In the genomic region with DNA sequence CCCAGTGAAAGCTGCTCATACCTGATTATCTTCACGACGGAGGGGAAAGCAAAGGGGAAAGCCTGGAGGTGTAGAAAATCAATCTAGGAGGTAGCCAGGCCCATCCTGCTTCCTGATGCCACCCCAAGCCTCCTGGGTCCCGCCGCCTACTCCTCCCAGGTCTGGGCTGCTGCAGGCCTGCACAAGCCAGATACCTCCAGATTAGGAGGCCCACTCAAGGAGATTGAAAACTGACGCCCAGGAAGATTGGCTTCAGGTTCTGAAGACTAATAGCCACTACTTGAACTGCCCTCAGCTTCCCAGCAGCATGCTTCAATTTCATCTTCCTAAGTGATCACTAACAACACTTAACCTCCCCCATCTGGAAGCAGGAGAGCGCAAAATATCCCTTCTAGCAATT, we compare ENCODE assay signal across 27 cellular contexts.
"Had no signal": no experiment of that assay in that cellular context is flagged by ENCODE, and none has a peak within 500 bp of the region (broad histone marks: within the 10 kb centered on the region; RNA-seq: fewer than 3 reads in every experiment).

No MANE protein-coding gene starts in this region.

- DNase-seq: activated CD4-positive, alpha-beta memory T cell treated with anti-CD3 and anti-CD28 coated beads for 36 hours; activated CD4-positive, alpha-beta T cell treated with anti-CD3 and anti-CD28 coated beads, Interleukin-2, amount 10 ng/mL, durations not matched to agents 24 days and 14 days; activated CD4-positive, CD25-positive, alpha-beta regulatory T cell treated with anti-CD3 and anti-CD28 coated beads, Interleukin-2, amount 50 U/mL, for 72 hours; activated CD8-positive, alpha-beta memory T cell treated with anti-CD3 and anti-CD28 coated beads, Interleukin-2, amount 50 U/mL, for 4 hours; activated effector memory CD4-positive, alpha-beta T cell treated with anti-CD3 and anti-CD28 coated beads, Interleukin-2, amount 50 U/mL, for 16 hours; activated naive CD4-positive, alpha-beta T cell treated with anti-CD3 and anti-CD28 coated beads, Interleukin-2, amount 10 ng/mL, durations not matched to agents 7 days and 5 days; activated T-cell treated with anti-CD3 and anti-CD28 coated beads, Interleukin-2, amount 50 U/mL, for 1 hour; amniotic stem cell; brain microvascular endothelial cell; central memory CD4-positive, alpha-beta T cell; endodermal cell; foreskin fibroblast; left lung; lower lobe of right lung; mesenchymal stem cell; naive thymus-derived CD8-positive, alpha-beta T cell; occipital lobe; posterior cingulate gyrus; stimulated activated CD4-positive, alpha-beta T cell treated with anti-CD3 and anti-CD28 coated beads, Interleukin-2, amount 100 ng/mL, for 48 hours; stimulated activated naive CD8-positive, alpha-beta T cell treated with anti-CD3 and anti-CD28 coated beads, Interleukin-15, Interleukin-2, amounts not matched to agents 100 U/mL and 50 U/mL, for 24 hours; T-helper 9 cell; testis; transverse colon had no signal

- H3K27ac ChIP-seq: brain microvascular endothelial cell, heart right ventricle, left lung, lower lobe of right lung, neural progenitor cell, testis, transverse colon had no signal

- ATAC-seq: esophagus mucosa; naive thymus-derived CD8-positive, alpha-beta T cell; stimulated activated naive CD8-positive, alpha-beta T cell treated with anti-CD3 and anti-CD28 coated beads, Interleukin-15, Interleukin-2, amounts not matched to agents 100 U/mL and 50 U/mL, for 24 hours had no signal

- H3K36me3 Mint-ChIP-seq: activated CD4-positive, alpha-beta memory T cell treated with anti-CD3 and anti-CD28 coated beads for 36 hours; activated naive CD4-positive, alpha-beta T cell treated with anti-CD3 and anti-CD28 coated beads, Interleukin-2, amount 10 ng/mL, durations not matched to agents 7 days and 5 days; naive thymus-derived CD8-positive, alpha-beta T cell; neural progenitor cell had no signal

- H3K4me3 ChIP-seq: heart right ventricle, left lung, lower lobe of right lung, neural progenitor cell, testis, transverse colon had no signal

- H3K9me3 ChIP-seq: heart right ventricle, left lung, lower lobe of right lung, testis, transverse colon had no signal

- H3K4me1 ChIP-seq: heart right ventricle, left lung, lower lobe of right lung, testis had no signal

- H3K9me3 Mint-ChIP-seq: activated CD4-positive, alpha-beta memory T cell treated with anti-CD3 and anti-CD28 coated beads for 36 hours; activated CD4-positive, alpha-beta T cell treated with anti-CD3 and anti-CD28 coated beads, Interleukin-2, amount 10 ng/mL, durations not matched to agents 24 days and 14 days; activated naive CD4-positive, alpha-beta T cell treated with anti-CD3 and anti-CD28 coated beads, Interleukin-2, amount 10 ng/mL, durations not matched to agents 7 days and 5 days; activated T-helper 1 cell treated with anti-CD3 and anti-CD28 coated beads, Interleukin-12 subunit alpha, Interleukin-12 subunit beta, Interleukin-2, Interleukin-4 antibody, amounts not matched to agents 30 ng/mL and 10 ng/mL and 1 ng/mL, durations not matched to agents 14 hours and 24 hours and 36 hours; endodermal cell; naive thymus-derived CD8-positive, alpha-beta T cell; neural progenitor cell had no signal

- H3K4me3 Mint-ChIP-seq: activated CD4-positive, alpha-beta memory T cell treated with anti-CD3 and anti-CD28 coated beads for 36 hours; activated CD4-positive, alpha-beta T cell treated with anti-CD3 and anti-CD28 coated beads, Interleukin-2, amount 10 ng/mL, durations not matched to agents 24 days and 14 days; activated naive CD4-positive, alpha-beta T cell treated with anti-CD3 and anti-CD28 coated beads, Interleukin-2, amount 10 ng/mL, durations not matched to agents 7 days and 5 days; activated T-helper 1 cell treated with anti-CD3 and anti-CD28 coated beads, Interleukin-12 subunit alpha, Interleukin-12 subunit beta, Interleukin-2, Interleukin-4 antibody, amounts not matched to agents 30 ng/mL and 10 ng/mL and 1 ng/mL, durations not matched to agents 14 hours and 24 hours and 36 hours; endodermal cell; naive thymus-derived CD8-positive, alpha-beta T cell; neural progenitor cell had no signal

- H3K27ac Mint-ChIP-seq: activated CD4-positive, alpha-beta memory T cell treated with anti-CD3 and anti-CD28 coated beads for 36 hours; activated CD4-positive, alpha-beta T cell treated with anti-CD3 and anti-CD28 coated beads, Interleukin-2, amount 10 ng/mL, durations not matched to agents 24 days and 14 days; activated naive CD4-positive, alpha-beta T cell treated with anti-CD3 and anti-CD28 coated beads, Interleukin-2, amount 10 ng/mL, durations not matched to agents 7 days and 5 days; activated T-helper 1 cell treated with anti-CD3 and anti-CD28 coated beads, Interleukin-12 subunit alpha, Interleukin-12 subunit beta, Interleukin-2, Interleukin-4 antibody, amounts not matched to agents 30 ng/mL and 10 ng/mL and 1 ng/mL, durations not matched to agents 14 hours and 24 hours and 36 hours; endodermal cell; naive thymus-derived CD8-positive, alpha-beta T cell; neural progenitor cell had no signal

- H3K4me1 Mint-ChIP-seq: activated CD4-positive, alpha-beta T cell treated with anti-CD3 and anti-CD28 coated beads, Interleukin-2, amount 10 ng/mL, durations not matched to agents 24 days and 14 days; activated naive CD4-positive, alpha-beta T cell treated with anti-CD3 and anti-CD28 coated beads, Interleukin-2, amount 10 ng/mL, durations not matched to agents 7 days and 5 days; naive thymus-derived CD8-positive, alpha-beta T cell had no signal

- H3K27me3 ChIP-seq: brain microvascular endothelial cell, heart right ventricle, left lung, neural progenitor cell, testis, transverse colon had no signal

- H3K36me3 ChIP-seq: brain microvascular endothelial cell, heart right ventricle, left lung, lower lobe of right lung, neural progenitor cell, transverse colon had no signal
